17 cellular contexts compared by ENCODE assay signal in genomic region chr2:118565816-118566540, GRCh38.
"Had no signal": no experiment of that assay in that cellular context is flagged by ENCODE, and none has a peak within 500 bp of the region (broad histone marks: within the 10 kb centered on the region; RNA-seq: fewer than 3 reads in every experiment).

No MANE protein-coding gene starts in this region.

- H3K9me3 ChIP-seq: colonic mucosa, esophagus squamous epithelium, heart left ventricle, neutrophil, suprapubic skin, thyroid gland, upper lobe of left lung, uterus had no signal

- ATAC-seq: heart left ventricle; naive thymus-derived CD4-positive, alpha-beta T cell; right cardiac atrium had no signal

- DNase-seq: colonic mucosa; dermis blood vessel endothelial cell; esophagus squamous epithelium; heart left ventricle; hippocampal formation; kidney glomerular epithelial cell; naive thymus-derived CD4-positive, alpha-beta T cell; posterior cingulate gyrus; right cardiac atrium; stimulated activated CD4-positive, alpha-beta T cell treated with anti-CD3 and anti-CD28 coated beads, Interleukin-2, amount 100 ng/mL, for 48 hours; stimulated activated naive CD4-positive, alpha-beta T cell treated with Interleukin-2 at 50 U/mL for 16 hours; thyroid gland; upper lobe of left lung; uterus had no signal

- H3K27ac ChIP-seq: colonic mucosa, esophagus squamous epithelium, heart left ventricle, neutrophil, suprapubic skin, thyroid gland, upper lobe of left lung, uterus had no signal

- H3K27me3 ChIP-seq: colonic mucosa, esophagus squamous epithelium, heart left ventricle, suprapubic skin, thyroid gland, upper lobe of left lung, uterus had no signal

- H3K36me3 ChIP-seq: colonic mucosa, esophagus squamous epithelium, heart left ventricle, neutrophil, suprapubic skin, thyroid gland, upper lobe of left lung, uterus had no signal

- H3K4me3 ChIP-seq: colonic mucosa, esophagus squamous epithelium, heart left ventricle, smooth muscle cell, suprapubic skin, thyroid gland, upper lobe of left lung, uterus had no signal
